Comparison of ENCODE assay signal across 28 cellular contexts in genomic region chr19:36363845-36364244, GRCh38.
"Had no signal": no experiment of that assay in that cellular context is flagged by ENCODE, and none has a peak within 500 bp of the region (broad histone marks: within the 10 kb centered on the region; RNA-seq: fewer than 3 reads in every experiment).

No MANE protein-coding gene starts in this region.

- H3K9me3 ChIP-seq: ovary, psoas muscle, thoracic aorta, thyroid gland, vagina had no signal

- H3K27me3 ChIP-seq: neural progenitor cell, ovary, spleen, stomach, thyroid gland, tibial nerve, upper lobe of left lung, vagina had no signal

- FAIRE-seq: urothelium cell line had no signal

- H3K4me3 ChIP-seq: neural progenitor cell, ovary, psoas muscle, skin epidermis, smooth muscle cell, spleen, stomach, thoracic aorta, thyroid gland, tibial nerve, upper lobe of left lung, vagina had no signal

- H3K9ac ChIP-seq: neural progenitor cell, parathyroid adenoma had no signal

- H3K4me2 ChIP-seq: neural progenitor cell, smooth muscle cell had no signal

- H3K4me1 ChIP-seq: neural progenitor cell, parathyroid adenoma, psoas muscle, spleen, stomach, thyroid gland, tibial nerve, upper lobe of left lung, vagina had no signal

- H2AFZ ChIP-seq: neural progenitor cell, parathyroid adenoma had no signal

- DNase-seq: naive thymus-derived CD4-positive, alpha-beta T cell; natural killer cell; occipital lobe; ovary; posterior cingulate gyrus; psoas muscle; right cardiac atrium; spleen; stimulated activated CD4-positive, alpha-beta T cell treated with anti-CD3 and anti-CD28 coated beads, Interleukin-12 subunit alpha, Interleukin-12 subunit beta, amount 100 ng/mL, for 4 hours; stimulated activated CD4-positive, alpha-beta T cell treated with anti-CD3 and anti-CD28 coated beads, Interleukin-1b, Interleukin-23, amount 100 ng/mL, for 48 hours; stimulated activated CD4-positive, alpha-beta T cell treated with anti-CD3 and anti-CD28 coated beads, Interleukin-4, amount 100 ng/mL, for 1 hour; stimulated activated CD4-positive, alpha-beta T cell treated with anti-CD3 and anti-CD28 coated beads, Interleukin-4, amount 100 ng/mL, for 4 hours; stimulated activated CD8-positive, alpha-beta memory T cell treated with anti-CD3 and anti-CD28 coated beads, Interleukin-4, amount 100 ng/mL, for 48 hours; stimulated activated naive CD4-positive, alpha-beta T cell; stomach; thyroid gland; trophoblast cell; upper lobe of left lung had no signal

- H3K27ac ChIP-seq: neural progenitor cell, ovary, parathyroid adenoma, psoas muscle, skin epidermis, spleen, stomach, thoracic aorta, thyroid gland, tibial nerve, upper lobe of left lung, vagina had no signal

- ATAC-seq: naive thymus-derived CD4-positive, alpha-beta T cell; natural killer cell; psoas muscle; right cardiac atrium; sciatic nerve; stimulated activated memory B cell treated with anti-CD40 and anti-IgM and Interleukin-4, amounts not matched to agents 10 μg/mL and 1 μg/mL and 100 μg/mL, for 72 hours had no signal

- H3K36me3 ChIP-seq: ovary had no signal
